25 cellular contexts compared by ENCODE assay signal in genomic region chr6:6721606-6722005, GRCh38.
DNase-seq lines count a peak whose midpoint lies in the region; ATAC-seq, FAIRE-seq and TF ChIP-seq lines count a peak whose summit lies in the region.
"Had no signal": no experiment of that assay in that cellular context is flagged by ENCODE, and none has a peak within 500 bp of the region (broad histone marks: within the 10 kb centered on the region; RNA-seq: fewer than 3 reads in every experiment).

No MANE protein-coding gene starts in this region.

- ATAC-seq in K562 (no peak), mucosa of descending colon (peak; percentile 35), HG02623 (IDR thresholded peaks at IDR 0.05; ENCODE audit: unreplicated experiment) (no peak)
- ATAC-seq: CD8-positive, alpha-beta T cell; heart right ventricle had no signal

- H3K9ac ChIP-seq in K562 (ENCODE audit: insufficient read depth in 1 of 2, low read depth in 2 of 2, low read length in 2 of 2), result no peak overlapping the region
- H3K9ac ChIP-seq: GM23248 had no signal

- CTCF ChIA-PET in A673 (lab: Charles Lee) (no interaction called here), K562 (lab: Yijun Ruan, JAX; ENCODE audit: low intra/inter-chr PET ratio) (interaction anchor here (1.1 kb wide), 1 partner anchor 894 kb away, joined by 3 read pairs; no protein-coding TSS in a partner anchor)

- no TSS peak for BruUV-seq in A673 (replicated peaks; lab: Mats Ljungman, UMichigan)
- BruUV-seq in K562 (replicated peaks; lab: Mats Ljungman, UMichigan), result no TSS peak

- H4K20me1 ChIP-seq in K562 (replicated peaks; ENCODE audit: control insufficient read depth, insufficient read depth, low read length), result no peaks in the 10 kb centered on the region

- POLR2A ChIA-PET in A673 (lab: Charles Lee; ENCODE audit: low non-redundant PET), result no interaction called here
- POLR2A ChIA-PET in K562 (lab: Yijun Ruan, JAX), result interaction anchor here (0.6 to 3.1 kb wide), 3 partner anchors 9 to 249 kb away, joined by 3 to 9 read pairs (median 4); no protein-coding TSS in a partner anchor

- intact Hi-C loops in A673 (cut with micrococcal nuclease; ENCODE audit: unreplicated experiment) (no loop called here), K562 (cut with micrococcal nuclease) (no loop called here), mucosa of descending colon (cut with DNase I, micrococcal nuclease) (loop anchor here (5.0 kb wide), 2 partner anchors 44 to 521 kb away; no protein-coding TSS in a partner anchor)

- peak overlapping the region; percentile 7 for H3K27ac ChIP-seq in A673 (ENCODE audit: low read depth, low read length, poor library complexity, severe bottlenecking)
- no peak overlapping the region for H3K27ac ChIP-seq in K562 (ENCODE audit: extremely low read depth, low read depth, low read length)
- H3K27ac ChIP-seq: GM23248 had no signal

- 18% methylated on average over 2 of the region's 2 CpGs for WGBS in K562 (ENCODE audit: insufficient coverage, low coverage, missing lambda C conversion rate)

- H3K4me3 ChIP-seq in A673 (ENCODE audit: low read depth, low read length, poor library complexity, severe bottlenecking), result no peak overlapping the region
- H3K4me3 ChIP-seq in K562, result no peak overlapping the region
- H3K4me3 ChIP-seq in mucosa of descending colon, result no peak overlapping the region
- H3K4me3 ChIP-seq: GM23248, heart right ventricle, MG63 had no signal

- H3K9me3 ChIP-seq in A673 (ENCODE audit: low read depth, low read length, poor library complexity, severe bottlenecking), result no peaks in the 10 kb centered on the region
- no peaks in the 10 kb centered on the region for H3K9me3 ChIP-seq in K562 (replicated peaks; ENCODE audit: control insufficient read depth, insufficient read depth, low read depth, low read length)
- H3K9me3 ChIP-seq in mucosa of descending colon, result no peaks in the 10 kb centered on the region
- H3K9me3 ChIP-seq: heart right ventricle, MG63 had no signal

- no peak for TF ChIP-seq RAD21 in K562 (CRISPR knock-in tag; conservative IDR thresholded peaks at IDR 0.05 in 1 of 2, IDR thresholded peaks at IDR 0.05 in 1 of 2)

- no peaks in the 10 kb centered on the region for H3K79me2 ChIP-seq in K562 (ENCODE audit: control insufficient read depth, insufficient read depth, low read length)

- peaks cover 47% of the 10 kb centered on the region for H3K4me1 ChIP-seq in A673 (ENCODE audit: insufficient read depth, low read length, poor library complexity, severe bottlenecking)
- H3K4me1 ChIP-seq in K562 (replicated peaks in 1 of 2; ENCODE audit: control insufficient read depth in 2 of 2, insufficient read depth in 2 of 2, low read length in 2 of 2), result peaks cover 10 to 19% of the 10 kb centered on the region in 2 experiments; a peak in 4 of 5 replicates
- H3K4me1 ChIP-seq in mucosa of descending colon (ENCODE audit: low read depth), result peaks cover 33% of the 10 kb centered on the region

- H3K27me3 ChIP-seq in A673 (replicated peaks; ENCODE audit: insufficient read depth, low read depth, low read length, poor library complexity), result no peaks in the 10 kb centered on the region
- H3K27me3 ChIP-seq in K562 (ENCODE audit: control insufficient read depth in 2 of 2, insufficient read depth in 2 of 2, low read length in 2 of 2), result no peaks in the 10 kb centered on the region
- H3K27me3 ChIP-seq: heart right ventricle, MG63 had no signal

- no peak for TF ChIP-seq CTCF in A673 (conservative IDR thresholded peaks at IDR 0.05; ENCODE audit: low read depth, low read length)
- TF ChIP-seq CTCF in K562 (IDR thresholded peaks at IDR 0.05 in 2 of 3, conservative IDR thresholded peaks at IDR 0.05 in 1 of 3; ENCODE audit: insufficient read depth in 2 of 3, low read depth in 1 of 3, low read length in 3 of 3), result no peak
- TF ChIP-seq CTCF in mucosa of descending colon (IDR thresholded peaks at IDR 0.05), result no peak

- no peak for TF ChIP-seq POLR2A in K562 (conservative IDR thresholded peaks at IDR 0.05)

- H2AFZ ChIP-seq in K562 (ENCODE audit: low read depth, low read length), result peak overlapping the region; percentile 25; the same call in 1 of the 2 replicates
- H2AFZ ChIP-seq: GM23248 had no signal

- FAIRE-seq in K562 (lab: Jason Lieb, UNC), result no peak
- FAIRE-seq: GM18507, islet of Langerhans, TTC549 had no signal

- no peak for TF ChIP-seq EP300 in K562 (IDR thresholded peaks at IDR 0.05; ENCODE audit: low read length)

- in situ Hi-C loops in K562 (cut with MboI), result loop anchor here (10.0 kb wide), 1 partner anchor 893 kb away; no protein-coding TSS in a partner anchor

- DNase-seq in A673 (ENCODE audit: low spot score), result no peak
- peak; percentile 46 to 54 for DNase-seq in Kasumi-1 (lab: John Stamatoyannopoulos, UW)
- no peak for DNase-seq in K562 (ENCODE audit: extremely low read depth in 1 of 4, low spot score in 3 of 4)
- peak in 1 of 3 donors; percentile 41 for DNase-seq in mucosa of descending colon
- DNase-seq in activated CD4-positive, CD25-positive, alpha-beta regulatory T cell (lab: John Stamatoyannopoulos, UW), result no peak
- DNase-seq in NCI-H1694 (lab: John Stamatoyannopoulos, UW), result no peak
- no peak for DNase-seq in NCI-H2196 (lab: John Stamatoyannopoulos, UW; ENCODE audit: unreplicated experiment)
- DNase-seq: activated CD4-positive, alpha-beta T cell treated with anti-CD3 and anti-CD28 coated beads for 48 hours; activated CD8-positive, alpha-beta memory T cell treated with anti-CD3 and anti-CD28 coated beads, Interleukin-2, amount 50 U/mL, for 48 hours; activated gamma-delta T cell; amniotic stem cell; caudate nucleus; CD8-positive, alpha-beta T cell; effector memory CD4-positive, alpha-beta T cell; GM23248; heart right ventricle; mesendoderm; MG63; NCI-H2029 treated with DMSO at 0.1 percent for 48 hours; NK-92 treated with Interleukin-12 subunit alpha and Interleukin-12 subunit beta, amount 100 ng/mL, for 24 hours; stimulated activated CD4-positive, alpha-beta T cell treated with anti-CD3 and anti-CD28 coated beads, Interleukin-12 subunit alpha, Interleukin-12 subunit beta, amount 100 ng/mL, for 4 hours had no signal

- H3K9me1 ChIP-seq in K562 (ENCODE audit: control insufficient read depth, insufficient read depth, low read length), result no peaks in the 10 kb centered on the region

- no peak overlapping the region for H3K4me2 ChIP-seq in K562 (ENCODE audit: insufficient read depth, low read length)

- no peaks in the 10 kb centered on the region for H3K36me3 ChIP-seq in A673 (ENCODE audit: insufficient read depth, low read length, poor library complexity, severe bottlenecking)
- H3K36me3 ChIP-seq in K562 (ENCODE audit: control insufficient read depth, insufficient read depth, low read length), result no peaks in the 10 kb centered on the region
- no peaks in the 10 kb centered on the region for H3K36me3 ChIP-seq in mucosa of descending colon (ENCODE audit: low read depth)
- H3K36me3 ChIP-seq: heart right ventricle, MG63 had no signal

TF ChIP-seq in K562, 482 proteins besides CTCF, POLR2A, EP300 and RAD21:
- no peak for TF ChIP-seq FOXP4 (CRISPR knock-in tag; IDR thresholded peaks at IDR 0.05; ENCODE audit: borderline replicate concordance)
- TF ChIP-seq SAFB (IDR thresholded peaks at IDR 0.05; ENCODE audit: borderline replicate concordance, low read depth, low read length), result no peak
- TF ChIP-seq CHD1 (IDR thresholded peaks at IDR 0.05; ENCODE audit: low read length), result no peak
- TF ChIP-seq ZNF518B (CRISPR knock-in tag; IDR thresholded peaks at IDR 0.05), result no peak
- TF ChIP-seq PCBP1 (IDR thresholded peaks at IDR 0.05; ENCODE audit: low read depth, low read length, poor library complexity, severe bottlenecking), result no peak
- no peak for TF ChIP-seq HMG20A (CRISPR knock-in tag; conservative IDR thresholded peaks at IDR 0.05)
TF ChIP-seq in K562: peak in this region for 0.

Comparison
In these comparisons a context has a peak if more than half of its experiments do, and no peak if none do; other contexts are left out.
1. DNase-seq: peak in Kasumi-1 (2 of 2); none in A673 (single experiment), K562 (0 of 4), activated CD4-positive, CD25-positive, alpha-beta regulatory T cell (0 of 4), NCI-H1694 (single experiment) and NCI-H2196 (single experiment).
2. intact Hi-C loops: an anchor here in mucosa of descending colon (5.0 kb wide); none called in A673 and K562.